Comparison of ENCODE assay signal across 25 cellular contexts in the genomic region with DNA sequence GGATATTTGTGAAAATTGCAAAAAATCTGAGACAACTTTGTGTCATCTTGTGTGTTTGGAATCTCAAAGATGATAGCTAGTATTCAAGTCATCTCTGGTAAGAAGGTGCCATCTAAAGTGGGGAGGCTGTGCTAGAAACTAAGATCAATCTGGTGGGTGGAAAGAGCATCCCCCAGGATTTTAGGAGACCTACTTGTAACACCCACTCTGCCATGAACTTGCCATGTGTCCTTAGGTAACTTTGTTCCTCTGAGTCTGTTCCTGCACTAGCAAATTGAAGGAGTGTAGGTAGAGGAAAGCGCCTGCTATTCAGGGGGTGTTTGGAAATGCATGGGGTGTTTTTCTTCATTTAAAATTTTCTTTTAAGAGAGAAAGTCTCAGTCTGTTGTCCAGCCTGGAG. TPM values are rescaled to one million over a fixed set of nuclear protein-coding genes. Genes with fewer than 3 reads are reported as not detected.
"Had no signal": no experiment of that assay in that cellular context is flagged by ENCODE, and none has a peak within 500 bp of the region (broad histone marks: within the 10 kb centered on the region; RNA-seq: fewer than 3 reads in every experiment).

No MANE protein-coding gene starts in this region.

- H3K9me3 ChIP-seq: esophagus muscularis mucosa, gastroesophageal sphincter, lower lobe of right lung, ovary, psoas muscle, right lobe of liver had no signal

- H3K4me3 ChIP-seq: esophagus muscularis mucosa, gastroesophageal sphincter, lower lobe of right lung, ovary, psoas muscle, right lobe of liver had no signal

- H3K4me3 Mint-ChIP-seq: dendritic cell treated with granulocyte-macrophage colony-stimulating factor and Interleukin-4, amounts not matched to agents 40 ng/mL and 50 ng/mL, for 4 days; endodermal cell; naive thymus-derived CD8-positive, alpha-beta T cell; nephron progenitor cell; stimulated activated naive B cell treated with anti-CD40 and anti-IgM and Interleukin-4, amounts not matched to agents 10 μg/mL and 1 μg/mL and 100 μg/mL, for 72 hours; stimulated activated naive CD8-positive, alpha-beta T cell treated with anti-CD3 and anti-CD28 coated beads, Interleukin-15, Interleukin-2, amounts not matched to agents 100 ng/mL and 50 ng/mL, for 24 hours had no signal

- DNase-seq: effector CD8-positive, alpha-beta T cell; endodermal cell; foreskin keratinocyte; immature natural killer cell; left ventricle myocardium superior; lower lobe of right lung; naive thymus-derived CD8-positive, alpha-beta T cell; nephron progenitor cell; ovary; posterior cingulate gyrus; psoas muscle; retina; right lobe of liver; small intestine; stimulated activated CD4-positive, alpha-beta T cell treated with anti-CD3 and anti-CD28 coated beads, Interleukin-15, amount 100 ng/mL, for 24 hours; stimulated activated CD4-positive, alpha-beta T cell treated with anti-CD3 and anti-CD28 coated beads, Interleukin-2, amount 100 ng/mL, for 48 hours; stimulated activated naive B cell treated with anti-CD40 and anti-IgM and Interleukin-4, amounts not matched to agents 10 μg/mL and 1 μg/mL and 100 μg/mL, for 72 hours had no signal

- H3K27ac Mint-ChIP-seq: dendritic cell treated with granulocyte-macrophage colony-stimulating factor and Interleukin-4, amounts not matched to agents 40 ng/mL and 50 ng/mL, for 4 days; endodermal cell; nephron progenitor cell; stimulated activated naive B cell treated with anti-CD40 and anti-IgM and Interleukin-4, amounts not matched to agents 10 μg/mL and 1 μg/mL and 100 μg/mL, for 72 hours; stimulated activated naive CD8-positive, alpha-beta T cell treated with anti-CD3 and anti-CD28 coated beads, Interleukin-15, Interleukin-2, amounts not matched to agents 100 ng/mL and 50 ng/mL, for 24 hours; type B pancreatic cell had no signal

- H3K36me3 ChIP-seq: esophagus muscularis mucosa, gastroesophageal sphincter, lower lobe of right lung, ovary, right lobe of liver had no signal

- H3K36me3 Mint-ChIP-seq: stimulated activated naive B cell treated with anti-CD40 and anti-IgM and Interleukin-4, amounts not matched to agents 10 μg/mL and 1 μg/mL and 100 μg/mL, for 72 hours; type B pancreatic cell had no signal

- H3K9me3 Mint-ChIP-seq: dendritic cell treated with granulocyte-macrophage colony-stimulating factor and Interleukin-4, amounts not matched to agents 40 ng/mL and 50 ng/mL, for 4 days; endodermal cell; immature natural killer cell; naive thymus-derived CD8-positive, alpha-beta T cell; nephron progenitor cell; stimulated activated naive B cell treated with anti-CD40 and anti-IgM and Interleukin-4, amounts not matched to agents 10 μg/mL and 1 μg/mL and 100 μg/mL, for 72 hours; stimulated activated naive CD8-positive, alpha-beta T cell treated with anti-CD3 and anti-CD28 coated beads, Interleukin-15, Interleukin-2, amounts not matched to agents 100 ng/mL and 50 ng/mL, for 24 hours; type B pancreatic cell had no signal

- H3K27ac ChIP-seq: epithelial cell of prostate, esophagus muscularis mucosa, foreskin keratinocyte, gastroesophageal sphincter, lower lobe of right lung, ovary, psoas muscle, right lobe of liver had no signal

- H3K27me3 ChIP-seq: ovary had no signal

- ATAC-seq: foreskin keratinocyte; gastroesophageal sphincter; left ventricle myocardium superior; lower lobe of right lung; naive thymus-derived CD8-positive, alpha-beta T cell; psoas muscle; right lobe of liver; stimulated activated naive B cell treated with anti-CD40 and anti-IgM and Interleukin-4, amounts not matched to agents 10 μg/mL and 1 μg/mL and 100 μg/mL, for 72 hours had no signal

- H3K4me1 ChIP-seq: lower lobe of right lung, psoas muscle, right lobe of liver had no signal

RNA-seq across cellular contexts. Expression of gene LGR6, which starts 24.4 kb away (rescaled TPM):
- total RNA-seq: fibroblast of lung had no signal

RNA-seq across cellular contexts. Expression of gene PTPN7, which starts 57.5 kb away (rescaled TPM):
- total RNA-seq: endodermal cell, fibroblast of lung, foreskin keratinocyte, myocyte had no signal
- polyA plus RNA-seq: fibroblast of lung, foreskin keratinocyte had no signal
